8 cellular contexts compared by ENCODE assay signal in genomic region chr10:119207713-119208552, GRCh38. TPM values are rescaled to one million over a fixed set of nuclear protein-coding genes. Genes with fewer than 3 reads are reported as not detected.
DNase-seq lines count a peak whose midpoint lies in the region; ATAC-seq and TF ChIP-seq lines count a peak whose summit lies in the region.

No MANE protein-coding gene starts in this region.

- TF ChIP-seq POLR2A in body of pancreas (IDR thresholded peaks at IDR 0.05) = peak in 1 of 3 donors; percentile 19

- WGBS in body of pancreas, 2 donors = 1% methylated on average over 16 to 61 of the region's 62 CpGs
- no CpG with 5 or more reads among the region's 62 CpGs for WGBS in iPS DF 6.9 (ENCODE audit: insufficient coverage, insufficient read length)

- ATAC-seq in activated CD4-positive, CD25-positive, alpha-beta regulatory T cell treated with anti-CD3 and anti-CD28 coated beads, Interleukin-2, amount 50 U/mL, for 24 hours = no peak
- peak; percentile 19 for ATAC-seq in HG03439 (IDR thresholded peaks at IDR 0.05; ENCODE audit: unreplicated experiment)
- peak; percentile 41 for ATAC-seq in SK-N-SH treated with all-trans-retinoic acid at 6 μM for 48 hours
- ATAC-seq in body of pancreas = no peak

- no peaks in the 10 kb centered on the region for H3K27me3 ChIP-seq in body of pancreas
- H3K27me3 ChIP-seq in iPS DF 6.9 (ENCODE audit: control insufficient read depth, insufficient read depth, low read length) = peaks cover 12% of the 10 kb centered on the region; the same call in 1 of the 2 replicates
- no peaks in the 10 kb centered on the region for H3K27me3 ChIP-seq in rectal smooth muscle tissue (ENCODE audit: control insufficient read depth, insufficient read depth, low read length)

- peaks cover 19% of the 10 kb centered on the region for H3K4me1 ChIP-seq in body of pancreas
- peaks cover 1% of the 10 kb centered on the region; the same call in 1 of the 2 replicates for H3K4me1 ChIP-seq in iPS DF 6.9 (ENCODE audit: control insufficient read depth, insufficient read depth, low read length)
- peaks cover 32% of the 10 kb centered on the region for H3K4me1 ChIP-seq in rectal smooth muscle tissue (ENCODE audit: control insufficient read depth, insufficient read depth, low read length)

- no peak overlapping the region for H3K9ac ChIP-seq in rectal smooth muscle tissue (ENCODE audit: low read length)

- no peak for TF ChIP-seq CTCF in body of pancreas (IDR thresholded peaks at IDR 0.05)

- DNase-seq in activated CD4-positive, CD25-positive, alpha-beta regulatory T cell treated with anti-CD3 and anti-CD28 coated beads, Interleukin-2, amount 50 U/mL, for 72 hours = peak; percentile 66
- peak; percentile 24 to 40 (median 31) for DNase-seq in body of pancreas
- no peak for DNase-seq in iPS DF 6.9 (ENCODE audit: low read depth, low spot score)
- no peak for DNase-seq in superior temporal gyrus (ENCODE audit: extremely low spot score)

- H3K27ac ChIP-seq in body of pancreas (peak overlapping the region in 3 of 4 donors; percentile 96 to 98 (median 97)), iPS DF 6.9 (ENCODE audit: low read length) (no peak overlapping the region), rectal smooth muscle tissue (ENCODE audit: low read depth, low read length) (peak overlapping the region; percentile 70)

- H3K4me3 ChIP-seq in body of pancreas (peak overlapping the region; percentile 15 to 75), iPS DF 6.9 (ENCODE audit: low read length) (peak overlapping the region; percentile 74; the same call in 1 of the 2 replicates), rectal smooth muscle tissue (ENCODE audit: low read length) (peak overlapping the region; percentile 68)

- H3K36me3 ChIP-seq in body of pancreas (replicated peaks in 1 of 2; ENCODE audit: insufficient read depth in 1 of 2, low read depth in 2 of 2) (no peaks in the 10 kb centered on the region), iPS DF 6.9 (ENCODE audit: control insufficient read depth, insufficient read depth, low read length) (no peaks in the 10 kb centered on the region), rectal smooth muscle tissue (ENCODE audit: control insufficient read depth, insufficient read depth, low read length) (no peaks in the 10 kb centered on the region)

- intact Hi-C loops in body of pancreas (cut with DNase I) = no loop called here

- H3K9me3 ChIP-seq in body of pancreas (no peaks in the 10 kb centered on the region), iPS DF 6.9 (ENCODE audit: control insufficient read depth, insufficient read depth, low read length) (no peaks in the 10 kb centered on the region)

TF ChIP-seq in SK-N-SH treated with all-trans-retinoic acid at 6 μM for 48 hours, 23 proteins besides CTCF, POLR2A, EP300 and RAD21:
- TF ChIP-seq POU6F1 (CRISPR knock-in tag; IDR thresholded peaks at IDR 0.05; ENCODE audit: borderline replicate concordance, low read depth) (no peak), CSDC2 (CRISPR knock-in tag; IDR thresholded peaks at IDR 0.05) (no peak), ZNF70 (CRISPR knock-in tag; IDR thresholded peaks at IDR 0.05) (no peak), ESRRG (CRISPR knock-in tag; IDR thresholded peaks at IDR 0.05) (no peak), ARNTL (CRISPR knock-in tag; IDR thresholded peaks at IDR 0.05; ENCODE audit: borderline replicate concordance, low read depth) (no peak), RARB (CRISPR knock-in tag; IDR thresholded peaks at IDR 0.05) (no peak), CSRNP3 (CRISPR knock-in tag; IDR thresholded peaks at IDR 0.05) (no peak), ZNF565 (CRISPR knock-in tag; conservative IDR thresholded peaks at IDR 0.05; ENCODE audit: low read depth) (no peak), ZNF8 (CRISPR knock-in tag; IDR thresholded peaks at IDR 0.05) (no peak), TSHZ2 (CRISPR knock-in tag; IDR thresholded peaks at IDR 0.05) (no peak)

RNA-seq across cellular contexts. Expression of gene GRK5, which starts 0.6 kb away (rescaled TPM):
- 1 to 10 TPM; 3.4 to 4.9 TPM for total RNA-seq in body of pancreas

RNA-seq across cellular contexts. Expression of gene PRDX3, which starts 29.3 kb away (rescaled TPM):
- total RNA-seq in body of pancreas = 10 to 100 TPM; 46.1 to 61.7 TPM

RNA-seq across cellular contexts. Expression of gene SFXN4, which starts 42.4 kb away (rescaled TPM):
- 10 to 100 TPM; 20.5 to 32.0 TPM for total RNA-seq in body of pancreas

Comparison
In these comparisons a context has a peak if more than half of its experiments do, and no peak if none do; other contexts are left out.
1. DNase-seq: peak in activated CD4-positive, CD25-positive, alpha-beta regulatory T cell treated with anti-CD3 and anti-CD28 coated beads, Interleukin-2, amount 50 U/mL, for 72 hours (single experiment) and body of pancreas (4 of 4); none in iPS DF 6.9 (single experiment) and superior temporal gyrus (single experiment).
2. ATAC-seq: peak in HG03439 (single experiment) and SK-N-SH treated with all-trans-retinoic acid at 6 μM for 48 hours (single experiment); none in activated CD4-positive, CD25-positive, alpha-beta regulatory T cell treated with anti-CD3 and anti-CD28 coated beads, Interleukin-2, amount 50 U/mL, for 24 hours (0 of 2) and body of pancreas (single experiment).
3. Peak in every context shown above with its lines, with median percentiles within 50 percentile points of each other: H3K4me3 ChIP-seq.